Comparison of ENCODE assay signal across 1 cellular context in genomic region chr5:126864042-126864688, GRCh38.
TF ChIP-seq lines count a peak whose summit lies in the region.

No MANE protein-coding gene starts in this region.

TF ChIP-seq in IMR-90, 13 proteins besides CTCF, POLR2A, EP300 and RAD21:
- TF ChIP-seq ELK1 (IDR thresholded peaks at IDR 0.05; ENCODE audit: borderline replicate concordance, low read depth, low read length) = no peak
- no peak for TF ChIP-seq MXI1 (IDR thresholded peaks at IDR 0.05; ENCODE audit: borderline replicate concordance, low read depth, low read length)
- TF ChIP-seq CEBPB (IDR thresholded peaks at IDR 0.05; ENCODE audit: low read depth, low read length) = no peak
- TF ChIP-seq FOS (IDR thresholded peaks at IDR 0.05; ENCODE audit: low read depth, low read length) = no peak
- TF ChIP-seq MAFK (IDR thresholded peaks at IDR 0.05; ENCODE audit: low read depth, low read length) = no peak
- no peak for TF ChIP-seq SMC3 (IDR thresholded peaks at IDR 0.05; ENCODE audit: low read depth, low read length)
- TF ChIP-seq MAZ (IDR thresholded peaks at IDR 0.05; ENCODE audit: borderline replicate concordance, low read depth, low read length) = no peak
- TF ChIP-seq USF2 (IDR thresholded peaks at IDR 0.05; ENCODE audit: low read depth, low read length) = no peak
- no peak for TF ChIP-seq BHLHE40 (IDR thresholded peaks at IDR 0.05; ENCODE audit: low read depth, low read length)
- no peak for TF ChIP-seq RFX5 (IDR thresholded peaks at IDR 0.05; ENCODE audit: low read depth, low read length)
- no peak for TF ChIP-seq CHD1 (IDR thresholded peaks at IDR 0.05; ENCODE audit: low read depth, low read length)
- no peak for TF ChIP-seq NFE2L2 (IDR thresholded peaks at IDR 0.05; ENCODE audit: low read depth, low read length)
- no peak for TF ChIP-seq RCOR1 (IDR thresholded peaks at IDR 0.05; ENCODE audit: insufficient replicate concordance, low read length)
